ENCODE assay signal across 25 cellular contexts in the genomic region with DNA sequence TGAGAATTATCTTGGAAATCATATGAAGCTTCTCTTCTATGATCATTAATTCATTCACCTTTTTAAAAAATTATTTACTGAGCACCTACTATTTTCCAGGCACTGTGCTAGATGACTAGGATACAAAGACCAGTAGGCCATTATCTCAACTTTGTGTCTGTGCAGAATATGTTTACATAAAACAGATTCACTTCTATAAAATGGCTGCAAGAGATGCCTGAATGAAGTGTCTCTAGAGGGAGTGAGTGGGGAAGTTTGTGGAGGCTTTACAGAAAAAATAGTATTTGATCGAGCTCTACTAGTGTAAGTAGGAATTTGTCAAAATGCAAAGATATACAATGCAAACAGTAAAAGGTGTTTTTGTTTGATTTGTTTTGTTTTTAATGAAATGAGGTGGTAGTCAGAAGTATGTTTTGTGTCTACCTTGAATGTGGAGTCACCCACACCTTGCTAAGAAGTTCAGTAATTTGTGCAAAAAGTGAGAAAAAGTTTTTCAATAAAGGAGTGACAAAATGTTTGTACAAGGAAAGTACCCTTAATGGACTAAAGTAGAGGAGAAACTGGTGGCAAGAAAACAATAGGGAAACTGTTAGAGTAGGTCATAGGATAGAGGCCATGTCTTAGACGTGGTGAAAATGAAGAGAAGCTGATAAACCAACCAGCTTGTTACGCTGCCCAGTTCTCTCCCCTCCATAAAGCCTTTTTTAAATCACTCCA.
"Had no signal": no experiment of that assay in that cellular context is flagged by ENCODE, and none has a peak within 500 bp of the region (broad histone marks: within the 10 kb centered on the region; RNA-seq: fewer than 3 reads in every experiment).

No MANE protein-coding gene starts in this region.

- DNase-seq: effector CD8-positive, alpha-beta T cell; endodermal cell; foreskin fibroblast; gastrocnemius medialis; head of caudate nucleus; left ventricle myocardium superior; lower lobe of right lung; natural killer cell; right lobe of liver; small intestine; stimulated activated CD4-positive, alpha-beta T cell treated with anti-CD3 and anti-CD28 coated beads, Interleukin-15, amount 100 ng/mL, for 24 hours; stimulated activated CD4-positive, alpha-beta T cell treated with anti-CD3 and anti-CD28 coated beads, Interleukin-2, amount 100 ng/mL, for 48 hours; stimulated activated CD8-positive, alpha-beta memory T cell treated with anti-CD3 and anti-CD28 coated beads, Interleukin-4, amount 100 ng/mL, for 48 hours; stimulated activated naive CD4-positive, alpha-beta T cell; stimulated activated naive CD8-positive, alpha-beta T cell treated with anti-CD3 and anti-CD28 coated beads, Interleukin-15, amount 100 ng/mL, for 72 hours; transverse colon; upper lobe of right lung; uterus had no signal

- H3K4me3 ChIP-seq: gastrocnemius medialis, lower lobe of right lung, right lobe of liver, suprapubic skin, transverse colon, upper lobe of right lung, uterus had no signal

- H3K4me1 Mint-ChIP-seq: natural killer cell; stimulated activated naive CD8-positive, alpha-beta T cell treated with anti-CD3 and anti-CD28 coated beads, Interleukin-15, amount 100 ng/mL, for 72 hours had no signal

- H3K27ac ChIP-seq: epithelial cell of prostate, gastrocnemius medialis, lower lobe of right lung, parathyroid adenoma, right lobe of liver, suprapubic skin, transverse colon, upper lobe of right lung, uterus had no signal

- H3K27ac Mint-ChIP-seq: dendritic cell treated with granulocyte-macrophage colony-stimulating factor and Interleukin-4, amounts not matched to agents 40 ng/mL and 50 ng/mL, for 4 days; endodermal cell; natural killer cell; progenitor cell of endocrine pancreas had no signal

- FAIRE-seq: keratinocyte, small intestine had no signal

- H3K4me3 Mint-ChIP-seq: dendritic cell treated with granulocyte-macrophage colony-stimulating factor and Interleukin-4, amounts not matched to agents 40 ng/mL and 50 ng/mL, for 4 days; endodermal cell; natural killer cell; stimulated activated naive CD8-positive, alpha-beta T cell treated with anti-CD3 and anti-CD28 coated beads, Interleukin-15, amount 100 ng/mL, for 72 hours had no signal

- H3K36me3 ChIP-seq: gastrocnemius medialis, lower lobe of right lung, right lobe of liver, suprapubic skin, transverse colon, upper lobe of right lung, uterus had no signal

- ATAC-seq: esophagus mucosa; gastrocnemius medialis; left ventricle myocardium superior; lower lobe of right lung; natural killer cell; right lobe of liver; stimulated activated naive CD8-positive, alpha-beta T cell treated with anti-CD3 and anti-CD28 coated beads, Interleukin-15, amount 100 ng/mL, for 72 hours; upper lobe of right lung had no signal

- H3K9me3 ChIP-seq: gastrocnemius medialis, lower lobe of right lung, right lobe of liver, suprapubic skin, transverse colon, upper lobe of right lung, uterus had no signal

- H3K27me3 ChIP-seq: gastrocnemius medialis, right lobe of liver, suprapubic skin, transverse colon, upper lobe of right lung, uterus had no signal

- H3K27me3 Mint-ChIP-seq: dendritic cell treated with granulocyte-macrophage colony-stimulating factor and Interleukin-4, amounts not matched to agents 40 ng/mL and 50 ng/mL, for 4 days; progenitor cell of endocrine pancreas; stimulated activated naive CD8-positive, alpha-beta T cell treated with anti-CD3 and anti-CD28 coated beads, Interleukin-15, amount 100 ng/mL, for 72 hours had no signal

- H3K36me3 Mint-ChIP-seq: natural killer cell had no signal

- H3K4me1 ChIP-seq: gastrocnemius medialis, lower lobe of right lung, parathyroid adenoma, right lobe of liver, suprapubic skin, transverse colon, upper lobe of right lung, uterus had no signal

- H3K79me2 ChIP-seq: parathyroid adenoma had no signal

- H3K9ac ChIP-seq: parathyroid adenoma had no signal

- H2AFZ ChIP-seq: parathyroid adenoma had no signal

- H3K9me3 Mint-ChIP-seq: dendritic cell treated with granulocyte-macrophage colony-stimulating factor and Interleukin-4, amounts not matched to agents 40 ng/mL and 50 ng/mL, for 4 days; endodermal cell; stimulated activated naive CD8-positive, alpha-beta T cell treated with anti-CD3 and anti-CD28 coated beads, Interleukin-15, amount 100 ng/mL, for 72 hours had no signal
